Comparison of ENCODE assay signal across 10 cellular contexts in genomic region chr19:41428481-41428859, GRCh38. TPM values are rescaled to one million over a fixed set of nuclear protein-coding genes. Genes with fewer than 3 reads are reported as not detected.
DNase-seq lines count a peak whose midpoint lies in the region; ATAC-seq and TF ChIP-seq lines count a peak whose summit lies in the region.
"Had no signal": no experiment of that assay in that cellular context is flagged by ENCODE, and none has a peak within 500 bp of the region (broad histone marks: within the 10 kb centered on the region; RNA-seq: fewer than 3 reads in every experiment).

No MANE protein-coding gene starts in this region.

- H3K9me3 ChIP-seq in left ventricle myocardium inferior (replicated peaks): no peaks in the 10 kb centered on the region
- H3K9me3 ChIP-seq in uterus: no peaks in the 10 kb centered on the region

- peaks cover 63% of the 10 kb centered on the region for H3K4me1 Mint-ChIP-seq in dendritic cell treated with granulocyte-macrophage colony-stimulating factor and Interleukin-4, amounts not matched to agents 40 ng/mL and 50 ng/mL, for 4 days (ENCODE audit: low read depth)

- ATAC-seq in left cardiac atrium (no peak), GM21825 (IDR thresholded peaks at IDR 0.05; ENCODE audit: unreplicated experiment) (no peak), HG03039 (IDR thresholded peaks at IDR 0.05; ENCODE audit: unreplicated experiment) (no peak)

- no peaks in the 10 kb centered on the region for H3K27me3 Mint-ChIP-seq in dendritic cell treated with granulocyte-macrophage colony-stimulating factor and Interleukin-4, amounts not matched to agents 40 ng/mL and 50 ng/mL, for 4 days

- H3K9me3 Mint-ChIP-seq in dendritic cell treated with granulocyte-macrophage colony-stimulating factor and Interleukin-4, amounts not matched to agents 40 ng/mL and 50 ng/mL, for 4 days: no peaks in the 10 kb centered on the region

- intact Hi-C loops in left ventricle myocardium inferior (cut with micrococcal nuclease) (no loop called here), left cardiac atrium (cut with DNase I) (no loop called here), uterus (cut with DNase I; ENCODE audit: low total_unique reads) (no loop called here)
- intact Hi-C loops in dendritic cell treated with granulocyte-macrophage colony-stimulating factor and Interleukin-4, amounts not matched to agents 40 ng/mL and 50 ng/mL, for 4 days (cut with micrococcal nuclease): loop anchor here (10.0 kb wide), 1 partner anchor 74 kb away; the partner anchor contains the start of gene TGFB1

- peaks cover 41% of the 10 kb centered on the region for H3K36me3 ChIP-seq in left ventricle myocardium inferior
- H3K36me3 ChIP-seq in uterus: no peaks in the 10 kb centered on the region

- H3K4me3 ChIP-seq in left ventricle myocardium inferior (peak overlapping the region; percentile 74), uterus (peak overlapping the region in 1 of 2 donors; percentile 42)

- peak overlapping the region; percentile 11 for H3K4me3 Mint-ChIP-seq in dendritic cell treated with granulocyte-macrophage colony-stimulating factor and Interleukin-4, amounts not matched to agents 40 ng/mL and 50 ng/mL, for 4 days

- TF ChIP-seq CTCF in left ventricle myocardium inferior (IDR thresholded peaks at IDR 0.05; ENCODE audit: borderline replicate concordance): no peak
- TF ChIP-seq CTCF in uterus (IDR thresholded peaks at IDR 0.05): no peak

- no peaks in the 10 kb centered on the region for H3K27me3 ChIP-seq in left ventricle myocardium inferior (ENCODE audit: low read depth)
- no peaks in the 10 kb centered on the region for H3K27me3 ChIP-seq in uterus

- H3K27ac Mint-ChIP-seq in dendritic cell treated with granulocyte-macrophage colony-stimulating factor and Interleukin-4, amounts not matched to agents 40 ng/mL and 50 ng/mL, for 4 days: peak overlapping the region; percentile 92

- DNase-seq in left ventricle myocardium inferior (no peak), left cardiac atrium (no peak), myocyte (ENCODE audit: low read depth) (peak; percentile 16), uterus (no peak)
- no peak for DNase-seq in activated CD4-positive, alpha-beta T cell treated with anti-CD3 and anti-CD28 coated beads for 1 hour
- DNase-seq: NCI-H82 had no signal

- peaks cover 89% of the 10 kb centered on the region for H3K36me3 Mint-ChIP-seq in dendritic cell treated with granulocyte-macrophage colony-stimulating factor and Interleukin-4, amounts not matched to agents 40 ng/mL and 50 ng/mL, for 4 days (ENCODE audit: low read depth)

- TF ChIP-seq POLR2A in uterus (IDR thresholded peaks at IDR 0.05): no peak

- peak overlapping the region; percentile 93 for H3K27ac ChIP-seq in left ventricle myocardium inferior (replicated peaks)
- H3K27ac ChIP-seq in uterus: peak overlapping the region; percentile 86 to 87

- peaks cover 83% of the 10 kb centered on the region for H3K4me1 ChIP-seq in left ventricle myocardium inferior
- H3K4me1 ChIP-seq in uterus: peaks cover 4 to 9% of the 10 kb centered on the region in 2 donors

RNA-seq across cellular contexts. Expression of gene B3GNT8, which starts 1.3 kb away (rescaled TPM):
- total RNA-seq in left ventricle myocardium inferior (10.3 TPM), left cardiac atrium (1 to 10 TPM; 1.4 to 3.2 TPM), myocyte (not detected in 2 replicates), uterus (10 to 100 TPM in 1 of 4 donors, 1 to 10 TPM in 1, under 1 TPM in 1, not detected in 1; 0.83 to 14.1 (median 3.4) TPM)
- polyA plus RNA-seq in myocyte (2012): 0.20 TPM

RNA-seq across cellular contexts. Expression of gene DMAC2, which starts 11.2 kb away (rescaled TPM):
- total RNA-seq in left ventricle myocardium inferior (125 TPM), left cardiac atrium (10 to 100 TPM; 59.0 to 67.6 TPM), myocyte (36.2 and 43.2 TPM in 2 replicates), uterus (10 to 100 TPM; 25.8 to 89.4 (median 32.9) TPM)
- 36.5 TPM for polyA plus RNA-seq in myocyte (2012)

RNA-seq across cellular contexts. Expression of gene ERICH4, which starts 14.5 kb away (rescaled TPM):
- total RNA-seq in left ventricle myocardium inferior: not detected
- total RNA-seq in left cardiac atrium: not detected
- total RNA-seq in myocyte: not detected in 2 replicates
- polyA plus RNA-seq in myocyte (2012): not detected
- total RNA-seq in uterus: not detected
- total RNA-seq: activated CD8-positive, alpha-beta memory T cell treated with anti-CD3 and anti-CD28 coated beads for 36 hours had no signal

RNA-seq across cellular contexts. Expression of gene BCKDHA, which starts 30.9 kb away (rescaled TPM):
- total RNA-seq in left ventricle myocardium inferior (51.0 TPM), left cardiac atrium (10 to 100 TPM; 24.0 to 31.4 TPM), myocyte (53.4 and 77.7 TPM in 2 replicates), uterus (10 to 100 TPM; 18.2 to 36.7 (median 21.6) TPM)
- polyA plus RNA-seq in myocyte (2012): 45.4 TPM

RNA-seq across cellular contexts. Expression of gene EXOSC5, which starts 31.3 kb away (rescaled TPM):
- total RNA-seq in left ventricle myocardium inferior: 17.4 TPM
- 10 to 100 TPM in 1 of 2 donors, 1 to 10 TPM in 1; 8.1 to 13.4 TPM for total RNA-seq in left cardiac atrium
- total RNA-seq in myocyte: 22.2 and 35.4 TPM in 2 replicates
- 22.3 TPM for polyA plus RNA-seq in myocyte (2012)
- 10 to 100 TPM in 1 of 4 donors, 1 to 10 TPM in 3; 1.5 to 11.4 (median 4.5) TPM for total RNA-seq in uterus
